Comparison of ENCODE assay signal across 8 cellular contexts in genomic region chr2:71452565-71452964, GRCh38. TPM values are rescaled to one million over a fixed set of nuclear protein-coding genes. Genes with fewer than 3 reads are reported as not detected.
DNase-seq lines count a peak whose midpoint lies in the region; ATAC-seq and TF ChIP-seq lines count a peak whose summit lies in the region.

No MANE protein-coding gene starts in this region.

- H3K4me3 ChIP-seq in HCT116 (replicated peaks in 1 of 2; ENCODE audit: low read depth in 1 of 2, low read length in 2 of 2) (no peak overlapping the region), fibroblast of pulmonary artery (replicated peaks; ENCODE audit: low read depth, low read length) (no peak overlapping the region), skeletal muscle tissue (ENCODE audit: low read length in 3 of 3) (peak overlapping the region in 2 of 3 donors; percentile 77 to 91)

- H4K20me1 ChIP-seq in HCT116 (ENCODE audit: insufficient read depth): no peaks in the 10 kb centered on the region

- TF ChIP-seq CTCF in CD14-positive monocyte (IDR thresholded peaks at IDR 0.05): no peak
- TF ChIP-seq CTCF in HCT116 (IDR thresholded peaks at IDR 0.05 in 2 of 3, conservative IDR thresholded peaks at IDR 0.05 in 1 of 3; ENCODE audit: borderline replicate concordance in 1 of 3, insufficient read depth in 1 of 3, low read depth in 2 of 3, low read length in 2 of 3): peak in 2 of 3 experiments; percentile 26 to 36; a peak in 3 of 6 replicates
- peak; percentile 31 for TF ChIP-seq CTCF in fibroblast of pulmonary artery (IDR thresholded peaks at IDR 0.05; ENCODE audit: low read length, missing control alignments)

- H3K4me1 ChIP-seq in HCT116 (ENCODE audit: control insufficient read depth in 1 of 2, insufficient read depth in 2 of 2, low read length in 2 of 2) (peaks cover 5 to 10% of the 10 kb centered on the region in 2 experiments; a peak in 3 of 4 replicates), skeletal muscle tissue (ENCODE audit: control insufficient read depth in 3 of 3, insufficient read depth in 3 of 3, low read length in 3 of 3) (peaks cover 56 to 72% (median 59%) of the 10 kb centered on the region in 3 donors)

- peak overlapping the region; percentile 21; the same call in 1 of the 2 replicates for H3K4me2 ChIP-seq in HCT116 (ENCODE audit: low read length)

- no peak for TF ChIP-seq POLR2A in HCT116 (IDR thresholded peaks at IDR 0.05; ENCODE audit: borderline replicate concordance, extremely low read depth, insufficient read depth, insufficient read length)

- H3K27ac ChIP-seq in HCT116 (ENCODE audit: low read depth, low read length) (no peak overlapping the region), skeletal muscle tissue (ENCODE audit: low read depth, low read length) (peak overlapping the region; percentile 94)

- H3K9ac ChIP-seq in HCT116 (ENCODE audit: low read length) (no peak overlapping the region), skeletal muscle tissue (ENCODE audit: low read depth in 1 of 3, low read length in 3 of 3) (peak overlapping the region; percentile 52 to 93 (median 91))

- peak overlapping the region; percentile 83 to 94 (median 90) for H3K27ac Mint-ChIP-seq in CD14-positive monocyte

- H2AFZ ChIP-seq in HCT116 (ENCODE audit: low read depth, low read length, poor library complexity, severe bottlenecking): no peak overlapping the region

- no peaks in the 10 kb centered on the region for H3K9me3 ChIP-seq in HCT116 (ENCODE audit: control insufficient read depth in 1 of 2, insufficient read depth in 1 of 2, low read depth in 1 of 2, low read length in 2 of 2)
- no peaks in the 10 kb centered on the region for H3K9me3 ChIP-seq in skeletal muscle tissue (ENCODE audit: control insufficient read depth in 3 of 3, low read length in 3 of 3)

- H3K27me3 ChIP-seq in HCT116 (ENCODE audit: insufficient read depth, low read length) (no peaks in the 10 kb centered on the region), skeletal muscle tissue (ENCODE audit: control insufficient read depth in 3 of 3, insufficient read depth in 3 of 3, low read length in 3 of 3) (no peaks in the 10 kb centered on the region)

- intact Hi-C loops in CD14-positive monocyte (cut with micrococcal nuclease): no loop called here
- intact Hi-C loops in HCT116 (cut with micrococcal nuclease): no loop called here

- no peaks in the 10 kb centered on the region for H3K36me3 ChIP-seq in HCT116 (ENCODE audit: control insufficient read depth in 1 of 2, insufficient read depth in 2 of 2, low read length in 2 of 2)
- H3K36me3 ChIP-seq in skeletal muscle tissue (ENCODE audit: control insufficient read depth in 3 of 3, insufficient read depth in 3 of 3, low read length in 3 of 3): peaks cover 2 to 6% (median 2%) of the 10 kb centered on the region in 3 donors

- RAD21 ChIA-PET in HCT116 (lab: Charles Lee; ENCODE audit: low non-redundant PET in 1 of 2, low total read pairs in 2 of 2, uncharacterized antibody in 2 of 2, unreplicated experiment in 2 of 2): no interaction called here

- no peaks in the 10 kb centered on the region for H3K79me2 ChIP-seq in HCT116 (ENCODE audit: insufficient read depth, low read length)

- DNase-seq in CD14-positive monocyte (ENCODE audit: low spot score) (peak; percentile 63), HCT116 (ENCODE audit: low read depth, low spot score) (peak; percentile 10), RKO (ENCODE audit: low spot score) (peak; percentile 58), fibroblast of pulmonary artery (ENCODE audit: low read depth) (peak; percentile 63), retina (no peak), NCI-H2196 treated with DMSO at 0.1 percent for 48 hours (lab: John Stamatoyannopoulos, UW; ENCODE audit: unreplicated experiment) (no peak)

- H3K9me2 ChIP-seq in HCT116 (ENCODE audit: insufficient read depth): no peaks in the 10 kb centered on the region

- H3K27me3 Mint-ChIP-seq in CD14-positive monocyte (ENCODE audit: low read depth in 3 of 3): peaks cover 4 to 10% (median 10%) of the 10 kb centered on the region in 3 donors

- peaks cover 90% of the 10 kb centered on the region for H3K4me1 Mint-ChIP-seq in CD14-positive monocyte

- H3K4me3 Mint-ChIP-seq in CD14-positive monocyte: peak overlapping the region; percentile 84 to 91

- POLR2A ChIA-PET in HCT116 (lab: Charles Lee): no interaction called here

- BruUV-seq in HCT116 (replicated peaks; lab: Mats Ljungman, UMichigan): no TSS peak

- TF ChIP-seq RAD21 in HCT116 (IDR thresholded peaks at IDR 0.05; ENCODE audit: low read depth): peak; percentile 20; the same call in 1 of the 2 replicates

- CTCF ChIA-PET in HCT116 (lab: Charles Lee): interaction anchor here (2.4 kb wide), 1 partner anchor 8 kb away, joined by 8 read pairs; no protein-coding TSS in a partner anchor

- peak; percentile 87 for ATAC-seq in HCT116
- ATAC-seq in HG03025 (IDR thresholded peaks at IDR 0.05; ENCODE audit: low FRiP score, unreplicated experiment): no peak

- H3K36me3 Mint-ChIP-seq in CD14-positive monocyte: peaks cover 11 to 27% of the 10 kb centered on the region in 2 donors

- H3K9me3 Mint-ChIP-seq in CD14-positive monocyte: peaks cover 0 to 2% (median 0%) of the 10 kb centered on the region in 7 donors

TF ChIP-seq in HCT116, 20 proteins besides CTCF, POLR2A, EP300 and RAD21:
- TF ChIP-seq FOSL1 (IDR thresholded peaks at IDR 0.05; ENCODE audit: low read depth) (no peak), CEBPB (IDR thresholded peaks at IDR 0.05; ENCODE audit: low read depth) (no peak), YY1 (IDR thresholded peaks at IDR 0.05; ENCODE audit: extremely low read depth, insufficient replicate concordance, low read depth, low read length) (no peak), SIN3A (IDR thresholded peaks at IDR 0.05; ENCODE audit: low read depth) (no peak), SRF (IDR thresholded peaks at IDR 0.05; ENCODE audit: low read depth) (no peak), EGR1 (IDR thresholded peaks at IDR 0.05; ENCODE audit: low read depth) (no peak), CBX3 (IDR thresholded peaks at IDR 0.05; ENCODE audit: low read depth) (no peak), POLR2AphosphoS5 (IDR thresholded peaks at IDR 0.05; ENCODE audit: low read depth, low read length) (no peak), ZNF274 (IDR thresholded peaks at IDR 0.05; ENCODE audit: low read depth, low read length) (no peak), ZFX (IDR thresholded peaks at IDR 0.05) (no peak), SP1 (IDR thresholded peaks at IDR 0.05; ENCODE audit: low read depth) (no peak), MAX (IDR thresholded peaks at IDR 0.05) (no peak), TCF7L2 (IDR thresholded peaks at IDR 0.05; ENCODE audit: borderline replicate concordance, extremely low read depth, insufficient read depth, insufficient read length) (no peak)
- TF ChIP-seq, protein P1, sequence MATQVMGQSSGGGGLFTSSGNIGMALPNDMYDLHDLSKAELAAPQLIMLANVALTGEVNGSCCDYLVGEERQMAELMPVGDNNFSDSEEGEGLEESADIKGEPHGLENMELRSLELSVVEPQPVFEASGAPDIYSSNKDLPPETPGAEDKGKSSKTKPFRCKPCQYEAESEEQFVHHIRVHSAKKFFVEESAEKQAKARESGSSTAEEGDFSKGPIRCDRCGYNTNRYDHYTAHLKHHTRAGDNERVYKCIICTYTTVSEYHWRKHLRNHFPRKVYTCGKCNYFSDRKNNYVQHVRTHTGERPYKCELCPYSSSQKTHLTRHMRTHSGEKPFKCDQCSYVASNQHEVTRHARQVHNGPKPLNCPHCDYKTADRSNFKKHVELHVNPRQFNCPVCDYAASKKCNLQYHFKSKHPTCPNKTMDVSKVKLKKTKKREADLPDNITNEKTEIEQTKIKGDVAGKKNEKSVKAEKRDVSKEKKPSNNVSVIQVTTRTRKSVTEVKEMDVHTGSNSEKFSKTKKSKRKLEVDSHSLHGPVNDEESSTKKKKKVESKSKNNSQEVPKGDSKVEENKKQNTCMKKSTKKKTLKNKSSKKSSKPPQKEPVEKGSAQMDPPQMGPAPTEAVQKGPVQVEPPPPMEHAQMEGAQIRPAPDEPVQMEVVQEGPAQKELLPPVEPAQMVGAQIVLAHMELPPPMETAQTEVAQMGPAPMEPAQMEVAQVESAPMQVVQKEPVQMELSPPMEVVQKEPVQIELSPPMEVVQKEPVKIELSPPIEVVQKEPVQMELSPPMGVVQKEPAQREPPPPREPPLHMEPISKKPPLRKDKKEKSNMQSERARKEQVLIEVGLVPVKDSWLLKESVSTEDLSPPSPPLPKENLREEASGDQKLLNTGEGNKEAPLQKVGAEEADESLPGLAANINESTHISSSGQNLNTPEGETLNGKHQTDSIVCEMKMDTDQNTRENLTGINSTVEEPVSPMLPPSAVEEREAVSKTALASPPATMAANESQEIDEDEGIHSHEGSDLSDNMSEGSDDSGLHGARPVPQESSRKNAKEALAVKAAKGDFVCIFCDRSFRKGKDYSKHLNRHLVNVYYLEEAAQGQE (IDR thresholded peaks at IDR 0.05; ENCODE audit: low read depth): no peak

RNA-seq across cellular contexts. Expression of gene DYSF, which starts 0.8 kb away (rescaled TPM):
- polyA plus RNA-seq in CD14-positive monocyte: 10 to 100 TPM; 16.1 to 31.2 TPM
- total RNA-seq in HCT116 (2021; ENCODE audit: unreplicated experiment) (0.89 TPM), skeletal muscle tissue (88.7 TPM)
- 1.4 and 2.4 TPM in 2 replicates for polyA plus RNA-seq in HCT116 (2012)

Comparison
In these comparisons a context has a peak if more than half of its experiments do, and no peak if none do; other contexts are left out.
1. DNase-seq: peak in CD14-positive monocyte (single experiment), HCT116 (single experiment), RKO (single experiment) and fibroblast of pulmonary artery (single experiment); none in retina (single experiment) and NCI-H2196 treated with DMSO at 0.1 percent for 48 hours (single experiment).
2. H3K4me3 ChIP-seq: peak in skeletal muscle tissue (2 of 3); none in HCT116 (0 of 2) and fibroblast of pulmonary artery (single experiment).
3. RNA of gene DYSF, which starts 0.8 kb away (total RNA-seq): 88.7 TPM in skeletal muscle tissue (single experiment); 0.89 TPM in HCT116 (single experiment); every median in the first group is over 10 times any median in the second.